Comparison of ENCODE assay signal across 20 cellular contexts in genomic region chr9:18498947-18499585, GRCh38. TPM values are rescaled to one million over a fixed set of nuclear protein-coding genes. Genes with fewer than 3 reads are reported as not detected.
DNase-seq lines count a peak whose midpoint lies in the region; ATAC-seq and TF ChIP-seq lines count a peak whose summit lies in the region.
"Had no signal": no experiment of that assay in that cellular context is flagged by ENCODE, and none has a peak within 500 bp of the region (broad histone marks: within the 10 kb centered on the region; RNA-seq: fewer than 3 reads in every experiment).

No MANE protein-coding gene starts in this region.

- no peaks in the 10 kb centered on the region for H3K9me3 ChIP-seq in mesenchymal stem cell (ENCODE audit: control insufficient read depth, low read length)
- no peaks in the 10 kb centered on the region for H3K9me3 ChIP-seq in uterus
- no peaks in the 10 kb centered on the region for H3K9me3 ChIP-seq in stomach
- H3K9me3 ChIP-seq: HAP-1 had no signal

- no peak for TF ChIP-seq CTCF in VCaP (conservative IDR thresholded peaks at IDR 0.05)
- no peak for TF ChIP-seq CTCF in uterus (IDR thresholded peaks at IDR 0.05)
- TF ChIP-seq CTCF in stomach (IDR thresholded peaks at IDR 0.05), result no peak

- H3K36me3 ChIP-seq in mesenchymal stem cell (ENCODE audit: control insufficient read depth in 1 of 2, insufficient read depth in 2 of 2, low read depth in 1 of 2, low read length in 2 of 2), result peaks cover 0 to 39% of the 10 kb centered on the region in 2 experiments
- H3K36me3 ChIP-seq in uterus, result no peaks in the 10 kb centered on the region
- no peaks in the 10 kb centered on the region for H3K36me3 ChIP-seq in stomach
- H3K36me3 ChIP-seq: HAP-1 had no signal

- no peak for TF ChIP-seq EP300 in stomach (IDR thresholded peaks at IDR 0.05)

- H2AK5ac ChIP-seq in mesenchymal stem cell (ENCODE audit: low read length, severe bottlenecking), result no peak overlapping the region

- no peak overlapping the region for H3K4me2 ChIP-seq in mesenchymal stem cell (ENCODE audit: low read length, poor library complexity, severe bottlenecking)

- no peak overlapping the region for H2BK120ac ChIP-seq in mesenchymal stem cell (ENCODE audit: low read depth, low read length)

- H3K79me1 ChIP-seq in mesenchymal stem cell (replicated peaks; ENCODE audit: low read length, poor library complexity, severe bottlenecking), result peaks cover 19% of the 10 kb centered on the region

- no peak overlapping the region for H3K23ac ChIP-seq in mesenchymal stem cell (ENCODE audit: low read length in 2 of 2)

- no peak overlapping the region for H2AFZ ChIP-seq in mesenchymal stem cell (ENCODE audit: low read depth, low read length)

- TF ChIP-seq POLR2A in uterus (IDR thresholded peaks at IDR 0.05) (no peak), stomach (IDR thresholded peaks at IDR 0.05) (no peak)

- DNase-seq in NCI-H1092 treated with DMSO at 0.1 percent for 48 hours (lab: John Stamatoyannopoulos, UW) (peak; percentile 33), NCI-H1092 (lab: John Stamatoyannopoulos, UW) (no peak), mesenchymal stem cell (no peak), uterus (no peak), stomach (no peak)
- DNase-seq in activated CD4-positive, alpha-beta T cell treated with anti-CD3 and anti-CD28 coated beads for 48 hours, result no peak
- DNase-seq: AML-193, DMS79, Kasumi-1, MM.1S, NCI-H1105, NCI-H1694, NCI-H82, PC-3 had no signal

- H3K4ac ChIP-seq in mesenchymal stem cell (ENCODE audit: low read depth in 1 of 2, low read length in 2 of 2), result no peak overlapping the region

- peak overlapping the region; percentile 81 for H3K27ac ChIP-seq in VCaP
- H3K27ac ChIP-seq in mesenchymal stem cell (ENCODE audit: low read length, poor library complexity, severe bottlenecking), result no peak overlapping the region
- H3K27ac ChIP-seq in uterus, result peak overlapping the region; percentile 23
- no peak overlapping the region for H3K27ac ChIP-seq in stomach
- H3K27ac ChIP-seq: 22Rv1, C4-2B, RWPE1 had no signal

- H3K27me3 ChIP-seq in mesenchymal stem cell (ENCODE audit: control insufficient read depth in 1 of 2, insufficient read depth in 1 of 2, low read length in 2 of 2), result no peaks in the 10 kb centered on the region
- no peaks in the 10 kb centered on the region for H3K27me3 ChIP-seq in uterus
- no peaks in the 10 kb centered on the region for H3K27me3 ChIP-seq in stomach

- no peak overlapping the region for H2BK5ac ChIP-seq in mesenchymal stem cell (ENCODE audit: low read depth, low read length, poor library complexity, severe bottlenecking)

- no peak overlapping the region for H4K91ac ChIP-seq in mesenchymal stem cell (ENCODE audit: low read length)

- no peak overlapping the region for H2BK12ac ChIP-seq in mesenchymal stem cell (ENCODE audit: low read length in 2 of 2)

- peak overlapping the region; percentile 28 for H3K9ac ChIP-seq in mesenchymal stem cell (ENCODE audit: low read length)

- H3K14ac ChIP-seq in mesenchymal stem cell (ENCODE audit: low read length in 2 of 2), result no peak overlapping the region

- H2BK15ac ChIP-seq in mesenchymal stem cell (ENCODE audit: low read depth, poor library complexity, severe bottlenecking), result no peak overlapping the region

- no peak overlapping the region for H3K18ac ChIP-seq in mesenchymal stem cell (ENCODE audit: low read depth in 1 of 2, low read length in 2 of 2)

- no peak overlapping the region for H3K4me3 ChIP-seq in mesenchymal stem cell (ENCODE audit: insufficient read depth in 1 of 2, low read depth in 1 of 2, low read length in 2 of 2)
- H3K4me3 ChIP-seq in uterus, result no peak overlapping the region
- H3K4me3 ChIP-seq in stomach, result no peak overlapping the region
- H3K4me3 ChIP-seq: HAP-1 had no signal

- ATAC-seq in GM21423 (IDR thresholded peaks at IDR 0.05; ENCODE audit: unreplicated experiment), result no peak
- ATAC-seq: PC-3 had no signal

- intact Hi-C loops in uterus (cut with DNase I; ENCODE audit: low total_unique reads) (no loop called here), stomach (cut with DNase I; ENCODE audit: low total_unique reads) (no loop called here)

- 92% methylated on average over 7 of the region's 7 CpGs for WGBS in mesenchymal stem cell
- 76 to 90% (median 84%) methylated on average over 7 of the region's 7 CpGs for WGBS in stomach, 5 donors

- H3K4me1 ChIP-seq in mesenchymal stem cell (ENCODE audit: control insufficient read depth, insufficient read depth, low read depth, low read length) (no peaks in the 10 kb centered on the region), uterus (peaks cover 0 to 4% of the 10 kb centered on the region in 2 donors), stomach (peaks cover 0 to 13% (median 0%) of the 10 kb centered on the region in 4 donors)

- peak overlapping the region; percentile 17 for H4K8ac ChIP-seq in mesenchymal stem cell (ENCODE audit: low read length)

RNA-seq across cellular contexts. Expression of gene ADAMTSL1, which starts 25.1 kb away (rescaled TPM):
- 0.65 TPM for polyA plus RNA-seq in mesenchymal stem cell (2013, experiment 1 of 2)
- polyA plus RNA-seq in mesenchymal stem cell (2013, experiment 2 of 2), result 0.66 TPM
- total RNA-seq in uterus (100 to 1,000 TPM in 3 of 4 donors, 10 to 100 TPM in 1; 30.0 to 186 (median 138) TPM), stomach (10 to 100 TPM in 4 of 5 donors, 1 to 10 TPM in 1; 2.7 to 98.8 (median 15.2) TPM)
- polyA plus RNA-seq in stomach, result 1 to 10 TPM; 1.1 to 5.8 (median 1.9) TPM

Comparison
In these comparisons a context has a peak if more than half of its experiments do, and no peak if none do; other contexts are left out.
1. H3K27ac ChIP-seq: peak in VCaP (single experiment) and uterus (2 of 2); none in mesenchymal stem cell (single experiment) and stomach (0 of 5).